Comparison of ENCODE assay signal across 32 cellular contexts in the genomic region with DNA sequence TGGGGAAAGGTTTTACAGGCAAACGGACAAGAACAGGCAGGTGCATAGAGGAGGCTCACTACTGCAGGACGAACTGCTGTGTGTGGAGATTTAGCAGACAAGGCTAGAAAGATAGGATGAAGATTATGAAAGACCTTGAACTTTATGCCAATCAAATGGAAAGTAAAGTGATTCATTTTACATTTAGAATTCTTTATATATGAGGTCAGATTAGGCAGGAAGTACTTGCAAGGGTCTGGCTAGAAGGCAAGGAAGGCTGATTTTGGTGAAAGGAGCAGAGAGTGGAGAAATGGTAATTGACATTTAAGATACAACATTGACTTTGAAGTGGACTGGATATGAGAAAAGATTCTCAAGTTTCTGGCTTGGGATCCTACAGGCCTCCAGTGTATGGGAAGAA. TPM values are rescaled to one million over a fixed set of nuclear protein-coding genes. Genes with fewer than 3 reads are reported as not detected.
DNase-seq lines count a peak whose midpoint lies in the region; ATAC-seq and TF ChIP-seq lines count a peak whose summit lies in the region.
"Had no signal": no experiment of that assay in that cellular context is flagged by ENCODE, and none has a peak within 500 bp of the region (broad histone marks: within the 10 kb centered on the region; RNA-seq: fewer than 3 reads in every experiment).

No MANE protein-coding gene starts in this region.

- no peak overlapping the region for H2BK15ac ChIP-seq in IMR-90 (ENCODE audit: low read depth, low read length)

- H3K4ac ChIP-seq in IMR-90 (ENCODE audit: low read depth, low read length): no peak overlapping the region

- no peak overlapping the region for H4K91ac ChIP-seq in IMR-90 (ENCODE audit: insufficient read depth, low read depth, low read length)

- H3K9me3 ChIP-seq in IMR-90 (ENCODE audit: control insufficient read depth, insufficient read depth, low read length): no peaks in the 10 kb centered on the region
- no peaks in the 10 kb centered on the region for H3K9me3 ChIP-seq in Peyer's patch
- H3K9me3 ChIP-seq: HAP-1, heart left ventricle, lower lobe of right lung, psoas muscle, SK-N-SH, tibial artery had no signal

- dilution Hi-C loops in IMR-90 (cut with HindIII; ENCODE audit: low sequenced_read_pairs, unreplicated experiment): no loop called here

- TF ChIP-seq POLR2A in IMR-90 (IDR thresholded peaks at IDR 0.05; ENCODE audit: low read depth, low read length) (no peak), Peyer's patch (IDR thresholded peaks at IDR 0.05) (no peak)

- no peak overlapping the region for H3K56ac ChIP-seq in IMR-90 (ENCODE audit: extremely low read depth, insufficient read depth, low read length)

- H3K4me3 ChIP-seq in AG10803 (ENCODE audit: low read length): no peak overlapping the region
- H3K4me3 ChIP-seq in IMR-90 (ENCODE audit: insufficient read depth, low read depth, low read length): no peak overlapping the region
- no peak overlapping the region for H3K4me3 ChIP-seq in choroid plexus epithelial cell (ENCODE audit: low read depth, low read length)
- no peak overlapping the region for H3K4me3 ChIP-seq in Peyer's patch
- H3K4me3 ChIP-seq: coronary artery, HAP-1, heart left ventricle, lower lobe of right lung, psoas muscle, tibial artery had no signal

- no peak overlapping the region for H2AK5ac ChIP-seq in IMR-90 (ENCODE audit: low read depth, low read length)

- peak; percentile 6 for DNase-seq in AG10803 (ENCODE audit: low read depth)
- peak; percentile 4 for DNase-seq in IMR-90
- DNase-seq in choroid plexus epithelial cell (ENCODE audit: low read depth): peak; percentile 21
- DNase-seq in kidney tubule cell (ENCODE audit: low spot score): peak; percentile 50
- DNase-seq in stimulated activated naive CD8-positive, alpha-beta T cell treated with anti-CD3 and anti-CD28 coated beads, Interleukin-15, Interleukin-2, amounts not matched to agents 100 U/mL and 50 U/mL, for 24 hours: no peak
- DNase-seq in Peyer's patch: no peak
- no peak for DNase-seq in DMS153 (lab: John Stamatoyannopoulos, UW)
- DNase-seq: activated gamma-delta T cell; activated naive CD8-positive, alpha-beta T cell treated with anti-CD3 and anti-CD28 coated beads for 36 hours; activated T-cell treated with anti-CD3 and anti-CD28 coated beads, Interleukin-2, amount 50 U/mL, for 4 hours; anterior cingulate cortex; DMS79 treated with DMSO at 0.1 percent for 48 hours; effector memory CD8-positive, alpha-beta T cell; heart left ventricle; lower lobe of right lung; naive thymus-derived CD8-positive, alpha-beta T cell; NCI-H1105; NCI-H187 treated with DMSO at 0.1 percent for 48 hours; NCI-H2171 treated with DMSO at 0.1 percent for 48 hours; NCI-H510A treated with DMSO at 0.1 percent for 48 hours; psoas muscle; SK-N-SH; stimulated activated CD4-positive, alpha-beta T cell treated with anti-CD3 and anti-CD28 coated beads, Interleukin-12 subunit alpha, Interleukin-12 subunit beta, amount 100 ng/mL, for 4 hours; stimulated activated CD4-positive, alpha-beta T cell treated with anti-CD3 and anti-CD28 coated beads, Interleukin-2, amount 100 ng/mL, for 48 hours; tibial artery had no signal

- TF ChIP-seq RAD21 in IMR-90 (IDR thresholded peaks at IDR 0.05; ENCODE audit: low read length): no peak

- no peak for TF ChIP-seq CTCF in AG10803 (conservative IDR thresholded peaks at IDR 0.05; ENCODE audit: low read length)
- no peak for TF ChIP-seq CTCF in IMR-90 (conservative IDR thresholded peaks at IDR 0.05; ENCODE audit: low read depth, low read length)
- no peak for TF ChIP-seq CTCF in choroid plexus epithelial cell (conservative IDR thresholded peaks at IDR 0.05; ENCODE audit: low read depth, low read length)
- TF ChIP-seq CTCF in Peyer's patch (IDR thresholded peaks at IDR 0.05): no peak

- H2BK120ac ChIP-seq in IMR-90 (ENCODE audit: low read depth, low read length): no peak overlapping the region

- H3K23ac ChIP-seq in IMR-90 (ENCODE audit: low read depth, low read length): no peak overlapping the region

- ATAC-seq in IMR-90 (ENCODE audit: low read depth): no peak
- no peak for ATAC-seq in stimulated activated naive CD8-positive, alpha-beta T cell treated with anti-CD3 and anti-CD28 coated beads, Interleukin-15, Interleukin-2, amounts not matched to agents 100 U/mL and 50 U/mL, for 24 hours
- no peak for ATAC-seq in HG03025 (IDR thresholded peaks at IDR 0.05; ENCODE audit: low FRiP score, unreplicated experiment)
- ATAC-seq: activated T-cell treated with anti-CD3 and anti-CD28 coated beads, Interleukin-2, amount 50 U/mL, for 4 hours; effector memory CD8-positive, alpha-beta T cell; heart left ventricle; lower lobe of right lung; naive thymus-derived CD8-positive, alpha-beta T cell; psoas muscle; Right ventricle myocardium inferior; sciatic nerve had no signal

- H4K5ac ChIP-seq in IMR-90 (ENCODE audit: low read depth, low read length): no peak overlapping the region

- H3K4me2 ChIP-seq in IMR-90 (ENCODE audit: low read depth, low read length): no peak overlapping the region
- H3K4me2 ChIP-seq: SK-N-SH had no signal

- WGBS in IMR-90 (ENCODE audit: extremely low coverage in 2 of 2, insufficient read length in 1 of 2), 2 experiments: no CpG with 5 or more reads among the region's 2 CpGs

- no peaks in the 10 kb centered on the region for H3K27me3 ChIP-seq in IMR-90 (ENCODE audit: control insufficient read depth, insufficient read depth, low read length)
- H3K27me3 ChIP-seq in Peyer's patch: no peaks in the 10 kb centered on the region
- H3K27me3 ChIP-seq: heart left ventricle, tibial artery had no signal

- no TSS peak for BruUV-seq in IMR-90 (replicated peaks; lab: Mats Ljungman, UMichigan)

- H2AK9ac ChIP-seq in IMR-90 (replicated peaks; ENCODE audit: low read depth, low read length, poor library complexity): no peak overlapping the region

- no peak overlapping the region for H4K8ac ChIP-seq in IMR-90 (ENCODE audit: low read depth in 2 of 2, low read length in 2 of 2)

- no peak overlapping the region for H3K14ac ChIP-seq in IMR-90 (replicated peaks; ENCODE audit: low read depth, low read length)

- POLR2A ChIA-PET in IMR-90 (lab: Charles Lee; ENCODE audit: unreplicated experiment): no interaction called here

- H3K18ac ChIP-seq in IMR-90 (ENCODE audit: low read depth, low read length): no peak overlapping the region

- no peak overlapping the region for H2AFZ ChIP-seq in IMR-90 (replicated peaks; ENCODE audit: low read length, poor library complexity)

- H3K4me1 ChIP-seq in IMR-90 (ENCODE audit: control insufficient read depth, insufficient read depth, low read length): peaks cover under 1% of the 10 kb centered on the region; the same call in 1 of the 2 replicates
- H3K4me1 ChIP-seq in Peyer's patch: no peaks in the 10 kb centered on the region
- H3K4me1 ChIP-seq: HAP-1, psoas muscle had no signal

- H3K36me3 ChIP-seq in IMR-90 (ENCODE audit: control insufficient read depth, insufficient read depth, low read length): no peaks in the 10 kb centered on the region
- no peaks in the 10 kb centered on the region for H3K36me3 ChIP-seq in Peyer's patch
- H3K36me3 ChIP-seq: HAP-1 had no signal

- CTCF ChIA-PET in IMR-90 (lab: Yijun Ruan, JAX): no interaction called here

- H3K79me1 ChIP-seq in IMR-90 (ENCODE audit: low read depth in 1 of 2, low read length in 2 of 2): no peaks in the 10 kb centered on the region

- H2BK20ac ChIP-seq in IMR-90 (ENCODE audit: low read depth, low read length): no peak overlapping the region

- no peak overlapping the region for H3K9ac ChIP-seq in IMR-90 (ENCODE audit: low read depth, low read length)
- H3K9ac ChIP-seq: SK-N-SH had no signal

- no peaks in the 10 kb centered on the region for H3K9me1 ChIP-seq in IMR-90 (ENCODE audit: insufficient read depth, low read length)

- H3K27ac ChIP-seq in IMR-90 (ENCODE audit: insufficient read depth, low read length) (no peak overlapping the region), Peyer's patch (no peak overlapping the region)
- H3K27ac ChIP-seq: C4-2B, coronary artery, heart left ventricle, lower lobe of right lung, psoas muscle, tibial artery had no signal

- no peak overlapping the region for H2BK5ac ChIP-seq in IMR-90 (ENCODE audit: low read depth, low read length, poor library complexity, severe bottlenecking)

- intact Hi-C loops in IMR-90 (cut with micrococcal nuclease): no loop called here

- no peaks in the 10 kb centered on the region for H4K20me1 ChIP-seq in IMR-90 (ENCODE audit: insufficient read depth, low read length)

- in situ Hi-C loops in IMR-90 (cut with MboI; ENCODE audit: low sequenced_read_pairs): loop anchor here (5.0 to 10.0 kb wide), 2 partner anchors 105 to 367 kb away; no protein-coding TSS in a partner anchor

TF ChIP-seq in IMR-90, 13 proteins besides CTCF, POLR2A, EP300 and RAD21:
- no peak for TF ChIP-seq MAZ (IDR thresholded peaks at IDR 0.05; ENCODE audit: borderline replicate concordance, low read depth, low read length)
- TF ChIP-seq MXI1 (IDR thresholded peaks at IDR 0.05; ENCODE audit: borderline replicate concordance, low read depth, low read length): no peak
- no peak for TF ChIP-seq BHLHE40 (IDR thresholded peaks at IDR 0.05; ENCODE audit: low read depth, low read length)

RNA-seq across cellular contexts. Expression of a gene that starts 33.6 kb away (rescaled TPM):
- total RNA-seq in IMR-90 (2012; rRNA removed): 2.8 and 3.8 TPM in 2 replicates
- polyA plus RNA-seq in IMR-90 (2012; rRNA removed): 3.9 and 4.4 TPM in 2 replicates
- polyA plus RNA-seq in IMR-90 (2012; cell fraction: cytosol; rRNA removed): 1.9 and 4.5 TPM in 2 replicates
- 3.1 and 11.8 TPM in 2 replicates for polyA plus RNA-seq in IMR-90 (2012; cell fraction: nucleus; rRNA removed; ENCODE audit: low replicate concordance)
- 10 to 100 TPM; 22.8 to 27.5 (median 25.7) TPM for total RNA-seq in Peyer's patch
- total RNA-seq: activated naive CD8-positive, alpha-beta T cell treated with anti-CD3 and anti-CD28 coated beads for 36 hours; naive thymus-derived CD8-positive, alpha-beta T cell had no signal
- polyA plus RNA-seq: IgD-negative memory B cell; naive thymus-derived CD8-positive, alpha-beta T cell had no signal

RNA-seq across cellular contexts. Expression of a gene that starts 56.3 kb away (rescaled TPM):
- 117 and 225 TPM in 2 replicates for total RNA-seq in IMR-90 (2012; rRNA removed)
- 62.9 and 84.0 TPM in 2 replicates for polyA plus RNA-seq in IMR-90 (2012; rRNA removed)
- polyA plus RNA-seq in IMR-90 (2012; cell fraction: cytosol; rRNA removed): 9.4 and 11.3 TPM in 2 replicates
- 7.9 and 63.0 TPM in 2 replicates for polyA plus RNA-seq in IMR-90 (2012; cell fraction: nucleus; rRNA removed; ENCODE audit: low replicate concordance)
- 10 to 100 TPM in 3 of 4 donors, 1 to 10 TPM in 1; 9.9 to 78.8 (median 56.0) TPM for total RNA-seq in Peyer's patch
- total RNA-seq: naive thymus-derived CD8-positive, alpha-beta T cell had no signal
- polyA plus RNA-seq: IgD-negative memory B cell; naive thymus-derived CD8-positive, alpha-beta T cell had no signal

Comparison
In these comparisons a context has a peak if more than half of its experiments do, and no peak if none do; other contexts are left out.
1. DNase-seq: peak in AG10803 (single experiment), IMR-90 (single experiment), choroid plexus epithelial cell (single experiment) and kidney tubule cell (single experiment); none in stimulated activated naive CD8-positive, alpha-beta T cell treated with anti-CD3 and anti-CD28 coated beads, Interleukin-15, Interleukin-2, amounts not matched to agents 100 U/mL and 50 U/mL, for 24 hours (single experiment), Peyer's patch (0 of 3) and DMS153 (single experiment).